Comparison of ENCODE assay signal across 7 cellular contexts in genomic region chr14:105668471-105669230, GRCh38.
DNase-seq lines count a peak whose midpoint lies in the region; ATAC-seq, FAIRE-seq and TF ChIP-seq lines count a peak whose summit lies in the region.
"Not testable (repeated sequence)": the region's sequence is repeated elsewhere in the genome, so short reads cannot be mapped to it uniquely, and the experiment has no call there.

No MANE protein-coding gene starts in this region.

- not testable (repeated sequence) for H3K27me3 Mint-ChIP-seq in stimulated activated naive B cell treated with anti-CD40 and anti-IgM and Interleukin-4, amounts not matched to agents 10 μg/mL and 1 μg/mL and 100 μg/mL, for 72 hours

- H3K27ac Mint-ChIP-seq in stimulated activated naive B cell treated with anti-CD40 and anti-IgM and Interleukin-4, amounts not matched to agents 10 μg/mL and 1 μg/mL and 100 μg/mL, for 72 hours, result peak overlapping the region; percentile 74

- not testable (repeated sequence) for H3K9ac ChIP-seq in BLaER1; kidney (ENCODE audit: low read length in 2 of 2)

- intact Hi-C loops in kidney (cut with DNase I), result not testable (repeated sequence)

- DNase-seq in GM12865 (ENCODE audit: low read depth) (peak; percentile 53), RWPE2 (ENCODE audit: low spot score) (peak; percentile 67), kidney (peak; percentile 49), osteoblast (ENCODE audit: insufficient read length, low spot score, missing footprints) (peak; percentile 52)
- DNase-seq in activated CD8-positive, alpha-beta memory T cell treated with anti-CD3 and anti-CD28 coated beads, Interleukin-2, amount 50 U/mL, for 48 hours, result peak; percentile 23
- DNase-seq in stimulated activated naive B cell treated with anti-CD40 and anti-IgM and Interleukin-4, amounts not matched to agents 10 μg/mL and 1 μg/mL and 100 μg/mL, for 72 hours, result not testable (repeated sequence)

- not testable (repeated sequence) for FAIRE-seq in kidney (lab: Jason Lieb, UNC)

- not testable (repeated sequence) for H3K27me3 ChIP-seq in BLaER1; RWPE2 (ENCODE audit: insufficient read depth, poor library complexity, severe bottlenecking); osteoblast (ENCODE audit: insufficient read depth, low read length)

- not testable (repeated sequence) for H3K27ac ChIP-seq in BLaER1; RWPE2 (ENCODE audit: poor library complexity, severe bottlenecking); kidney (ENCODE audit: low read depth in 2 of 2, low read length in 2 of 2); osteoblast (ENCODE audit: low read depth, low read length)

- H4K20me1 ChIP-seq in BLaER1; osteoblast (ENCODE audit: insufficient read depth, low read length): not testable (repeated sequence)

- peak overlapping the region; percentile 53 for H3K4me2 ChIP-seq in BLaER1
- H3K4me2 ChIP-seq in osteoblast (ENCODE audit: insufficient read depth, low read length), result not testable (repeated sequence)

- not testable (repeated sequence) for H3K36me3 ChIP-seq in BLaER1; RWPE2 (ENCODE audit: low read depth); kidney (ENCODE audit: control insufficient read depth in 1 of 2, insufficient read depth in 2 of 2, low read length in 2 of 2); osteoblast (ENCODE audit: insufficient read depth, low read length)

- H3K4me3 ChIP-seq in BLaER1; GM12865 (ENCODE audit: low read depth, low read length); RWPE2 (ENCODE audit: severe bottlenecking); kidney (ENCODE audit: low read length in 2 of 2); osteoblast (ENCODE audit: insufficient read depth, low read length): not testable (repeated sequence)

- not testable (repeated sequence) for ATAC-seq in RWPE2 (ENCODE audit: low read depth); stimulated activated naive B cell treated with anti-CD40 and anti-IgM and Interleukin-4, amounts not matched to agents 10 μg/mL and 1 μg/mL and 100 μg/mL, for 72 hours (replicated peaks)

- not testable (repeated sequence) for H3K9me3 Mint-ChIP-seq in stimulated activated naive B cell treated with anti-CD40 and anti-IgM and Interleukin-4, amounts not matched to agents 10 μg/mL and 1 μg/mL and 100 μg/mL, for 72 hours

- peaks cover 18 to 21% of the 10 kb centered on the region in 2 donors for H3K4me1 Mint-ChIP-seq in stimulated activated naive B cell treated with anti-CD40 and anti-IgM and Interleukin-4, amounts not matched to agents 10 μg/mL and 1 μg/mL and 100 μg/mL, for 72 hours

- H2AFZ ChIP-seq in osteoblast (ENCODE audit: low read length), result not testable (repeated sequence)

- TF ChIP-seq CTCF in GM12865 (IDR thresholded peaks at IDR 0.05; ENCODE audit: insufficient read depth, low read depth, low read length, missing control alignments); RWPE2 (IDR thresholded peaks at IDR 0.05; ENCODE audit: poor library complexity, severe bottlenecking); kidney (IDR thresholded peaks at IDR 0.05; ENCODE audit: borderline replicate concordance, extremely low read depth, insufficient read depth); osteoblast (IDR thresholded peaks at IDR 0.05; ENCODE audit: extremely low read depth, low read depth, low read length): not testable (repeated sequence)

- not testable (repeated sequence) for H3K9me3 ChIP-seq in BLaER1; RWPE2 (ENCODE audit: severe bottlenecking); kidney (ENCODE audit: control insufficient read depth in 1 of 2, low read length in 2 of 2); osteoblast (ENCODE audit: low read depth, low read length)

- H3K4me1 ChIP-seq in BLaER1; RWPE2 (ENCODE audit: insufficient read depth, poor library complexity, severe bottlenecking); kidney (ENCODE audit: control insufficient read depth in 1 of 2, insufficient read depth in 1 of 2, low read depth in 1 of 2, low read length in 2 of 2); osteoblast (ENCODE audit: insufficient read depth, low read length): not testable (repeated sequence)

- not testable (repeated sequence) for H3K4me3 Mint-ChIP-seq in stimulated activated naive B cell treated with anti-CD40 and anti-IgM and Interleukin-4, amounts not matched to agents 10 μg/mL and 1 μg/mL and 100 μg/mL, for 72 hours

- not testable (repeated sequence) for H3K79me2 ChIP-seq in osteoblast (ENCODE audit: insufficient read depth, low read length)

- not testable (repeated sequence) for H3K36me3 Mint-ChIP-seq in stimulated activated naive B cell treated with anti-CD40 and anti-IgM and Interleukin-4, amounts not matched to agents 10 μg/mL and 1 μg/mL and 100 μg/mL, for 72 hours
